ENCODE assay signal across 21 cellular contexts in genomic region chr10:73119457-73119856, GRCh38.
"Had no signal": no experiment of that assay in that cellular context is flagged by ENCODE, and none has a peak within 500 bp of the region (broad histone marks: within the 10 kb centered on the region; RNA-seq: fewer than 3 reads in every experiment).

No MANE protein-coding gene starts in this region.

- H3K27me3 Mint-ChIP-seq: activated naive CD8-positive, alpha-beta T cell treated with anti-CD3 and anti-CD28 coated beads, Interleukin-2, amount 10 ng/mL, durations not matched to agents 7 days and 5 days; naive B cell had no signal

- H3K9ac ChIP-seq: neural progenitor cell, parathyroid adenoma had no signal

- H3K36me3 Mint-ChIP-seq: neural progenitor cell had no signal

- H3K9me3 Mint-ChIP-seq: activated naive CD8-positive, alpha-beta T cell treated with anti-CD3 and anti-CD28 coated beads, Interleukin-2, amount 10 ng/mL, durations not matched to agents 7 days and 5 days; activated T-cell treated with anti-CD3 and anti-CD28 coated beads, Interleukin-2, amount 50 U/mL, for 72 hours; naive B cell; neural progenitor cell had no signal

- H3K4me3 Mint-ChIP-seq: activated naive CD8-positive, alpha-beta T cell treated with anti-CD3 and anti-CD28 coated beads, Interleukin-2, amount 10 ng/mL, durations not matched to agents 7 days and 5 days; activated T-cell treated with anti-CD3 and anti-CD28 coated beads, Interleukin-2, amount 50 U/mL, for 72 hours; naive B cell; neural progenitor cell had no signal

- H3K4me1 ChIP-seq: neural progenitor cell, parathyroid adenoma, vagina had no signal

- H3K79me2 ChIP-seq: parathyroid adenoma had no signal

- H3K27ac ChIP-seq: epithelial cell of prostate, neural progenitor cell, parathyroid adenoma, tibial artery, vagina had no signal

- DNase-seq: activated CD4-positive, alpha-beta T cell treated with anti-CD3 and anti-CD28 coated beads, Interleukin-2, amount 50 U/mL, for 48 hours; activated CD4-positive, CD25-positive, alpha-beta regulatory T cell; activated gamma-delta T cell; activated naive CD8-positive, alpha-beta T cell treated with anti-CD3 and anti-CD28 coated beads, Interleukin-2, amount 10 ng/mL, durations not matched to agents 7 days and 5 days; activated T-cell treated with anti-CD3 and anti-CD28 coated beads, Interleukin-2, amount 50 U/mL, for 72 hours; aorta; cerebellar nuclear complex; effector CD8-positive, alpha-beta T cell; foreskin melanocyte; head of caudate nucleus; left colon; naive B cell; stimulated activated CD4-positive, alpha-beta T cell treated with anti-CD3 and anti-CD28 coated beads, Interleukin-15, amount 100 ng/mL, for 24 hours; stimulated activated CD4-positive, alpha-beta T cell treated with anti-CD3 and anti-CD28 coated beads, Interleukin-4, amount 100 ng/mL, for 1 hour; stimulated activated naive CD4-positive, alpha-beta T cell; tibial artery had no signal

- FAIRE-seq: TTC549 had no signal

- H3K27me3 ChIP-seq: neural progenitor cell, tibial artery, vagina had no signal

- H3K27ac Mint-ChIP-seq: activated naive CD8-positive, alpha-beta T cell treated with anti-CD3 and anti-CD28 coated beads, Interleukin-2, amount 10 ng/mL, durations not matched to agents 7 days and 5 days; activated T-cell treated with anti-CD3 and anti-CD28 coated beads, Interleukin-2, amount 50 U/mL, for 72 hours; neural progenitor cell had no signal

- H3K9me3 ChIP-seq: tibial artery, vagina had no signal

- ATAC-seq: activated T-cell treated with anti-CD3 and anti-CD28 coated beads, Interleukin-2, amount 50 U/mL, for 72 hours; left colon had no signal

- H3K36me3 ChIP-seq: neural progenitor cell had no signal

- H2AFZ ChIP-seq: neural progenitor cell, parathyroid adenoma had no signal

- H3K4me3 ChIP-seq: neural progenitor cell, tibial artery, vagina had no signal

- H3K4me1 Mint-ChIP-seq: activated naive CD8-positive, alpha-beta T cell treated with anti-CD3 and anti-CD28 coated beads, Interleukin-2, amount 10 ng/mL, durations not matched to agents 7 days and 5 days had no signal

- H3K4me2 ChIP-seq: neural progenitor cell had no signal
